ENCODE assay signal across 13 cellular contexts in the genomic region with DNA sequence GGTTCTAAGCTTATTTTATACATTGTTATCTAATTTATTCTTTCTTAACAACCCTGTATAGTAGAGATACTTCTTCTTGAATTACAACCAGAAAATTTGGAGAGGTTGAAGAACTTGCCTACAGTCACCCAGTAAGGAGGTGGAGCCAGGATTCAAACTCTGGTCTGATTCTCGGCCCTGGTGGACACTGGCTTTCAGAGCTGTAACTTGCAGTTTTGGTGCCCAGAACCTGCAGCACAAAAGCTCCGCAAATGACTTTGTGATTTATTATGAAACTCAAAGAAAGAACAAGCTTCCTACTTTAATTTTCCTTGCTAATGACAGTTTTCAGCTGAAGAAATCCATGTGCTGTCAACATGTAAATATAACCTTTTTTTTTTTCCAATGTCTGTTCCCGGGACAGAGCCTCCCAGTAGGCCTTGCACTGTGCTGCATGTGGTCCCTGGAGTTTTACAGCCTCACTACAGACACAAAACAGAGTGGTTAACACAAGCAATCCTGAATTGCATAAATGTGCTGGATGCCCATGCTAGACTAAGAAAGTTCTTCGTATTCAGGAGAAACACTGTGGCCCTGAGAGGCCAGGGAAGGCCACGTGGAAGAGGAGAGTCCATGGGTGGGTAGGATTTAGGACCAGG.
DNase-seq lines count a peak whose midpoint lies in the region; ATAC-seq, FAIRE-seq and TF ChIP-seq lines count a peak whose summit lies in the region.
"Had no signal": no experiment of that assay in that cellular context is flagged by ENCODE, and none has a peak within 500 bp of the region (broad histone marks: within the 10 kb centered on the region; RNA-seq: fewer than 3 reads in every experiment).

No MANE protein-coding gene starts in this region.

- H3K9ac ChIP-seq in BLaER1 treated with 17β-estradiol and CSF1 and Interleukin-3, amounts not matched to agents 10 nM and 100 nM = no peak overlapping the region
- no peak overlapping the region for H3K9ac ChIP-seq in colonic mucosa (ENCODE audit: low read depth in 2 of 2, low read length in 2 of 2)
- no peak overlapping the region for H3K9ac ChIP-seq in endodermal cell (ENCODE audit: extremely low read depth, low read length, poor library complexity, severe bottlenecking)

- in situ Hi-C loops in gastrocnemius medialis (cut with MboI; ENCODE audit: low sequenced_read_pairs in 4 of 4) = no loop called here

- DNase-seq in colonic mucosa (no peak), left lung (no peak), gastrocnemius medialis (no peak), endodermal cell (no peak), HUDEP-2 (lab: John Stamatoyannopoulos, UW; ENCODE audit: unreplicated experiment in 76 of 76) (no peak), frontal cortex (ENCODE audit: low spot score in 2 of 2) (no peak)
- no peak for DNase-seq in activated CD8-positive, alpha-beta T cell treated with anti-CD3 and anti-CD28 coated beads, Interleukin-2, amount 10 ng/mL, durations not matched to agents 7 days and 5 days
- DNase-seq: activated CD4-positive, CD25-positive, alpha-beta regulatory T cell; NCI-H1092; NCI-H774; T-cell had no signal

- peaks cover 22 to 32% (median 27%) of the 10 kb centered on the region in 10 experiments for H3K4me1 ChIP-seq in BLaER1 treated with 17β-estradiol and CSF1 and Interleukin-3, amounts not matched to agents 10 nM and 100 nM
- no peaks in the 10 kb centered on the region for H3K4me1 ChIP-seq in colonic mucosa
- H3K4me1 ChIP-seq in left lung = peaks cover 0 to 17% of the 10 kb centered on the region in 2 donors
- H3K4me1 ChIP-seq in gastrocnemius medialis = peaks cover 4 to 35% of the 10 kb centered on the region in 2 donors
- H3K4me1 ChIP-seq in endodermal cell (ENCODE audit: control insufficient read depth, insufficient read depth, low read length) = peaks cover 5% of the 10 kb centered on the region

- FAIRE-seq in frontal cortex (lab: Jason Lieb, UNC) = no peak
- FAIRE-seq: urothelium cell line had no signal

- ATAC-seq in left lung = peak; percentile 42
- ATAC-seq in gastrocnemius medialis = no peak
- ATAC-seq in activated CD8-positive, alpha-beta T cell treated with anti-CD3 and anti-CD28 coated beads, Interleukin-2, amount 10 ng/mL, durations not matched to agents 7 days and 5 days = no peak
- ATAC-seq: T-cell had no signal

- no peaks in the 10 kb centered on the region for H3K9me3 Mint-ChIP-seq in activated CD8-positive, alpha-beta T cell treated with anti-CD3 and anti-CD28 coated beads, Interleukin-2, amount 10 ng/mL, durations not matched to agents 7 days and 5 days (ENCODE audit: insufficient read depth)
- H3K9me3 Mint-ChIP-seq in endodermal cell = no peaks in the 10 kb centered on the region
- H3K9me3 Mint-ChIP-seq: T-cell had no signal

- no peak overlapping the region for H3K27ac Mint-ChIP-seq in activated CD8-positive, alpha-beta T cell treated with anti-CD3 and anti-CD28 coated beads, Interleukin-2, amount 10 ng/mL, durations not matched to agents 7 days and 5 days
- H3K27ac Mint-ChIP-seq in endodermal cell = no peak overlapping the region
- H3K27ac Mint-ChIP-seq: T-cell had no signal

- H3K4me3 Mint-ChIP-seq in activated CD8-positive, alpha-beta T cell treated with anti-CD3 and anti-CD28 coated beads, Interleukin-2, amount 10 ng/mL, durations not matched to agents 7 days and 5 days = no peak overlapping the region
- H3K4me3 Mint-ChIP-seq in endodermal cell = no peak overlapping the region
- H3K4me3 Mint-ChIP-seq: T-cell had no signal

- H3K4me1 Mint-ChIP-seq in activated CD8-positive, alpha-beta T cell treated with anti-CD3 and anti-CD28 coated beads, Interleukin-2, amount 10 ng/mL, durations not matched to agents 7 days and 5 days (ENCODE audit: low read depth) = no peaks in the 10 kb centered on the region
- H3K4me1 Mint-ChIP-seq in endodermal cell = peaks cover 10% of the 10 kb centered on the region

- no peak overlapping the region for H3K4me3 ChIP-seq in BLaER1 treated with 17β-estradiol and CSF1 and Interleukin-3, amounts not matched to agents 10 nM and 100 nM
- H3K4me3 ChIP-seq in colonic mucosa (no peak overlapping the region), left lung (no peak overlapping the region), gastrocnemius medialis (no peak overlapping the region), endodermal cell (ENCODE audit: low read length) (no peak overlapping the region)

- 92% methylated on average over 4 to 5 of the region's 5 CpGs for WGBS in endodermal cell (ENCODE audit: insufficient coverage in 1 of 2, insufficient read length in 1 of 2), 2 experiments

- no peaks in the 10 kb centered on the region for H3K36me3 Mint-ChIP-seq in activated CD8-positive, alpha-beta T cell treated with anti-CD3 and anti-CD28 coated beads, Interleukin-2, amount 10 ng/mL, durations not matched to agents 7 days and 5 days (ENCODE audit: low read depth)
- H3K36me3 Mint-ChIP-seq in endodermal cell (ENCODE audit: low read depth) = no peaks in the 10 kb centered on the region
- H3K36me3 Mint-ChIP-seq: T-cell had no signal

- POLR2A ChIA-PET in activated CD8-positive, alpha-beta T cell treated with anti-CD3 and anti-CD28 coated beads, Interleukin-2, amount 10 ng/mL, durations not matched to agents 7 days and 5 days (lab: Charles Lee) = no interaction called here

- no peaks in the 10 kb centered on the region for H3K27me3 ChIP-seq in BLaER1 treated with 17β-estradiol and CSF1 and Interleukin-3, amounts not matched to agents 10 nM and 100 nM
- no peaks in the 10 kb centered on the region for H3K27me3 ChIP-seq in colonic mucosa
- no peaks in the 10 kb centered on the region for H3K27me3 ChIP-seq in left lung
- no peaks in the 10 kb centered on the region for H3K27me3 ChIP-seq in gastrocnemius medialis
- no peaks in the 10 kb centered on the region for H3K27me3 ChIP-seq in endodermal cell (ENCODE audit: control insufficient read depth, insufficient read depth, low read length, poor library complexity, severe bottlenecking)

- H3K9me3 ChIP-seq in BLaER1 treated with 17β-estradiol and CSF1 and Interleukin-3, amounts not matched to agents 10 nM and 100 nM (replicated peaks in 1 of 11) = no peaks in the 10 kb centered on the region
- H3K9me3 ChIP-seq in colonic mucosa (no peaks in the 10 kb centered on the region), left lung (no peaks in the 10 kb centered on the region), gastrocnemius medialis (no peaks in the 10 kb centered on the region), endodermal cell (ENCODE audit: control insufficient read depth, low read length) (no peaks in the 10 kb centered on the region)

- H3K27me3 Mint-ChIP-seq in activated CD8-positive, alpha-beta T cell treated with anti-CD3 and anti-CD28 coated beads, Interleukin-2, amount 10 ng/mL, durations not matched to agents 7 days and 5 days (ENCODE audit: low read depth) = no peaks in the 10 kb centered on the region
- no peaks in the 10 kb centered on the region for H3K27me3 Mint-ChIP-seq in endodermal cell (ENCODE audit: insufficient read depth)
- H3K27me3 Mint-ChIP-seq: T-cell had no signal

- TF ChIP-seq CTCF in colonic mucosa (IDR thresholded peaks at IDR 0.05) (no peak), left lung (IDR thresholded peaks at IDR 0.05) (no peak), gastrocnemius medialis (IDR thresholded peaks at IDR 0.05 in 4 of 5, conservative IDR thresholded peaks at IDR 0.05 in 1 of 5) (no peak), endodermal cell (conservative IDR thresholded peaks at IDR 0.05) (no peak)

- no peaks in the 10 kb centered on the region for H3K36me3 ChIP-seq in BLaER1 treated with 17β-estradiol and CSF1 and Interleukin-3, amounts not matched to agents 10 nM and 100 nM
- H3K36me3 ChIP-seq in colonic mucosa (no peaks in the 10 kb centered on the region), left lung (no peaks in the 10 kb centered on the region), gastrocnemius medialis (no peaks in the 10 kb centered on the region), endodermal cell (ENCODE audit: control insufficient read depth, insufficient read depth, low read length) (no peaks in the 10 kb centered on the region)

- intact Hi-C loops in colonic mucosa (cut with DNase I) = no loop called here
- intact Hi-C loops in left lung (cut with DNase I) = no loop called here
- intact Hi-C loops in gastrocnemius medialis (cut with DNase I; ENCODE audit: low total_unique reads) = no loop called here

- no peaks in the 10 kb centered on the region for H4K20me1 ChIP-seq in BLaER1 treated with 17β-estradiol and CSF1 and Interleukin-3, amounts not matched to agents 10 nM and 100 nM

- CTCF ChIA-PET in activated CD8-positive, alpha-beta T cell treated with anti-CD3 and anti-CD28 coated beads, Interleukin-2, amount 10 ng/mL, durations not matched to agents 7 days and 5 days (lab: Charles Lee) = interaction anchor here (0.7 to 2.1 kb wide), 3 partner anchors 12 to 70 kb away, joined by 3 to 6 read pairs (median 4); no protein-coding TSS in a partner anchor

- H3K4me2 ChIP-seq in BLaER1 treated with 17β-estradiol and CSF1 and Interleukin-3, amounts not matched to agents 10 nM and 100 nM = peak overlapping the region in 8 of 11 experiments; percentile 25 to 82 (median 70); a peak in 11 of 22 replicates

- TF ChIP-seq POLR2A in gastrocnemius medialis (IDR thresholded peaks at IDR 0.05) = no peak

- no peak overlapping the region; a peak in 1 of 22 replicates for H3K27ac ChIP-seq in BLaER1 treated with 17β-estradiol and CSF1 and Interleukin-3, amounts not matched to agents 10 nM and 100 nM
- peak overlapping the region; percentile 19 for H3K27ac ChIP-seq in colonic mucosa
- H3K27ac ChIP-seq in left lung = peak overlapping the region in 1 of 2 donors; percentile 33
- H3K27ac ChIP-seq in gastrocnemius medialis = peak overlapping the region in 3 of 4 donors; percentile 47 to 73 (median 65)
- H3K27ac ChIP-seq in endodermal cell (ENCODE audit: low read depth, low read length) = no peak overlapping the region

Comparison
In these comparisons a context has a peak if more than half of its experiments do, and no peak if none do; other contexts are left out.
1. H3K27ac ChIP-seq: peak in colonic mucosa (single experiment) and gastrocnemius medialis (3 of 4); none in BLaER1 treated with 17β-estradiol and CSF1 and Interleukin-3, amounts not matched to agents 10 nM and 100 nM (0 of 11) and endodermal cell (single experiment).